ENCODE assay signal across 9 cellular contexts in genomic region chr6:105135907-105136432, GRCh38. TPM values are rescaled to one million over a fixed set of nuclear protein-coding genes. Genes with fewer than 3 reads are reported as not detected.
DNase-seq lines count a peak whose midpoint lies in the region; ATAC-seq and TF ChIP-seq lines count a peak whose summit lies in the region.
"Had no signal": no experiment of that assay in that cellular context is flagged by ENCODE, and none has a peak within 500 bp of the region (broad histone marks: within the 10 kb centered on the region; RNA-seq: fewer than 3 reads in every experiment).

No MANE protein-coding gene starts in this region.

- 10 to 15% methylated on average over 24 of the region's 24 CpGs for WGBS in lung, 2 donors

- no peak for ATAC-seq in lung (ENCODE audit: insufficient read depth, low FRiP score)

- H3K27me3 ChIP-seq in brain microvascular endothelial cell (replicated peaks) (no peaks in the 10 kb centered on the region), lung (ENCODE audit: control insufficient read depth, insufficient read depth) (no peaks in the 10 kb centered on the region)

- DNase-seq in AG08396 (ENCODE audit: low spot score) (peak; percentile 49), HFF-Myc (ENCODE audit: extremely low read depth, low read depth) (no peak), brain microvascular endothelial cell (peak; percentile 2), lung (ENCODE audit: low spot score) (no peak), type B pancreatic cell (ENCODE audit: extremely low spot score, unreplicated experiment) (no peak), SK-N-DZ (ENCODE audit: low spot score) (no peak), GM03348 (ENCODE audit: low spot score) (no peak)
- no peak for DNase-seq in stimulated activated CD4-positive, alpha-beta T cell treated with anti-CD3 and anti-CD28 coated beads, Interleukin-4, amount 100 ng/mL, for 24 hours

- in situ Hi-C loops in brain microvascular endothelial cell (cut with HindIII; ENCODE audit: low pct_ligation_motif_present, low sequenced_read_pairs) = no loop called here

- no peaks in the 10 kb centered on the region for H3K9me3 ChIP-seq in lung (ENCODE audit: control insufficient read depth in 2 of 2, insufficient read depth in 1 of 2, low read length in 1 of 2)

- no peak overlapping the region for H3K27ac ChIP-seq in brain microvascular endothelial cell
- H3K27ac ChIP-seq in lung (ENCODE audit: low read depth in 1 of 2, low read length in 1 of 2) = peak overlapping the region in 1 of 2 donors; percentile 99
- H3K27ac ChIP-seq: foreskin keratinocyte had no signal

- peaks cover 6% of the 10 kb centered on the region for H3K36me3 Mint-ChIP-seq in type B pancreatic cell

- H3K4me3 ChIP-seq in HFF-Myc (replicated peaks; ENCODE audit: low read depth, low read length) = peak overlapping the region; percentile 57
- peak overlapping the region; percentile 77 for H3K4me3 ChIP-seq in brain microvascular endothelial cell (ENCODE audit: low read depth, low read length)
- peak overlapping the region; percentile 86 for H3K4me3 ChIP-seq in lung

- H3K27me3 Mint-ChIP-seq in type B pancreatic cell = peaks cover 32% of the 10 kb centered on the region

- H3K36me3 ChIP-seq in brain microvascular endothelial cell (replicated peaks) = no peaks in the 10 kb centered on the region
- H3K36me3 ChIP-seq in lung (ENCODE audit: control insufficient read depth in 2 of 2, insufficient read depth in 2 of 2, low read length in 2 of 2) = no peaks in the 10 kb centered on the region

- no peaks in the 10 kb centered on the region for H3K9me3 Mint-ChIP-seq in type B pancreatic cell

- peaks cover 4% of the 10 kb centered on the region for H3K4me1 Mint-ChIP-seq in type B pancreatic cell (ENCODE audit: unreplicated experiment)

- peak overlapping the region; percentile 89 for H3K4me3 Mint-ChIP-seq in type B pancreatic cell

- H3K4me1 ChIP-seq in lung (ENCODE audit: control insufficient read depth in 2 of 2, insufficient read depth in 2 of 2, low read length in 2 of 2) = peaks cover 0 to 7% of the 10 kb centered on the region in 2 donors

- no peak overlapping the region for H3K27ac Mint-ChIP-seq in type B pancreatic cell

- TF ChIP-seq CTCF in HFF-Myc (IDR thresholded peaks at IDR 0.05; ENCODE audit: low read depth, low read length, missing control alignments) (no peak), brain microvascular endothelial cell (IDR thresholded peaks at IDR 0.05; ENCODE audit: low read depth, low read length, missing control alignments) (no peak), lung (IDR thresholded peaks at IDR 0.05; ENCODE audit: control extremely low read depth, extremely low read depth) (no peak), type B pancreatic cell (conservative IDR thresholded peaks at IDR 0.05) (no peak)

RNA-seq across cellular contexts. Expression of gene POPDC3, which starts 43.8 kb away (rescaled TPM):
- 1 to 10 TPM in 1 of 2 donors, under 1 TPM in 1; 0.18 to 1.1 TPM for total RNA-seq in lung
- 1 to 10 TPM in 1 of 2 donors, under 1 TPM in 1; 0.56 to 1.9 TPM for polyA plus RNA-seq in lung
- 1.1 and 6.0 TPM in 2 replicates for total RNA-seq in type B pancreatic cell (ENCODE audit: low replicate concordance)
- polyA plus RNA-seq in SK-N-DZ (2014; cell fraction: cytosol; rRNA removed) = 20.1 and 20.6 TPM in 2 replicates
- polyA plus RNA-seq in SK-N-DZ (2014; cell fraction: nucleus; rRNA removed) = 6.6 and 14.6 TPM in 2 replicates

Comparison
In these comparisons a context has a peak if more than half of its experiments do, and no peak if none do; other contexts are left out.
1. DNase-seq: peak in AG08396 (single experiment) and brain microvascular endothelial cell (single experiment); none in HFF-Myc (single experiment), lung (single experiment), type B pancreatic cell (single experiment), SK-N-DZ (single experiment), stimulated activated CD4-positive, alpha-beta T cell treated with anti-CD3 and anti-CD28 coated beads, Interleukin-4, amount 100 ng/mL, for 24 hours (single experiment) and GM03348 (single experiment).
2. Peak in every context shown above with its lines, with median percentiles within 50 percentile points of each other: H3K4me3 ChIP-seq.